In genomic region chr7:144028547-144028946, GRCh38 we compare ENCODE assay signal across 32 cellular contexts. TPM values are rescaled to one million over a fixed set of nuclear protein-coding genes. Genes with fewer than 3 reads are reported as not detected.
DNase-seq lines count a peak whose midpoint lies in the region; ATAC-seq, FAIRE-seq and TF ChIP-seq lines count a peak whose summit lies in the region.
"Had no signal": no experiment of that assay in that cellular context is flagged by ENCODE, and none has a peak within 500 bp of the region (broad histone marks: within the 10 kb centered on the region; RNA-seq: fewer than 3 reads in every experiment).

No MANE protein-coding gene starts in this region.

- no peak overlapping the region for H3K4me3 Mint-ChIP-seq in activated CD8-positive, alpha-beta memory T cell treated with anti-CD3 and anti-CD28 coated beads, Interleukin-2, amount 10 ng/mL, durations not matched to agents 7 days and 5 days
- no peak overlapping the region for H3K4me3 Mint-ChIP-seq in mesothelial cell of epicardium
- H3K4me3 Mint-ChIP-seq: CD14-positive monocyte; CD4-positive, alpha-beta memory T cell; CD4-positive, CD25-positive, alpha-beta regulatory T cell; CD8-positive, alpha-beta memory T cell had no signal

- TF ChIP-seq EP300 in HepG2 (IDR thresholded peaks at IDR 0.05; ENCODE audit: low read depth in 2 of 2, low read length in 2 of 2), result no peak
- no peak for TF ChIP-seq EP300 in HepG2 (CRISPR knock-in tag; IDR thresholded peaks at IDR 0.05; ENCODE audit: borderline replicate concordance)

- TF ChIP-seq CTCF in HepG2 (CRISPR knock-in tag; IDR thresholded peaks at IDR 0.05), result no peak
- TF ChIP-seq CTCF in right lobe of liver (IDR thresholded peaks at IDR 0.05), result no peak
- TF ChIP-seq CTCF in brain microvascular endothelial cell (IDR thresholded peaks at IDR 0.05; ENCODE audit: low read depth, low read length, missing control alignments), result no peak
- no peak for TF ChIP-seq CTCF in mesothelial cell of epicardium (IDR thresholded peaks at IDR 0.05; ENCODE audit: unreplicated experiment)

- no peak for ATAC-seq in HepG2
- ATAC-seq in right lobe of liver, result no peak
- no peak for ATAC-seq in activated CD8-positive, alpha-beta memory T cell treated with anti-CD3 and anti-CD28 coated beads, Interleukin-2, amount 10 ng/mL, durations not matched to agents 7 days and 5 days
- no peak for ATAC-seq in GM21529 (IDR thresholded peaks at IDR 0.05; ENCODE audit: unreplicated experiment)

- intact Hi-C loops in HepG2 (cut with micrococcal nuclease; ENCODE audit: unreplicated experiment), result no loop called here
- intact Hi-C loops in right lobe of liver (cut with DNase I), result no loop called here

- no peak overlapping the region for H3K9ac ChIP-seq in HepG2 (ENCODE audit: insufficient read depth, low read depth, low read length)
- H3K9ac ChIP-seq: BLaER1 had no signal

- no peak overlapping the region for H3K4me2 ChIP-seq in HepG2 (ENCODE audit: low read depth, low read length)
- H3K4me2 ChIP-seq: BLaER1 had no signal

- H3K9me3 ChIP-seq in HepG2 (ENCODE audit: low read length) (no peaks in the 10 kb centered on the region), right lobe of liver (no peaks in the 10 kb centered on the region)
- H3K9me3 ChIP-seq: BE2C, BLaER1 had no signal

- H3K36me3 ChIP-seq in HepG2 (replicated peaks in 1 of 2; ENCODE audit: control insufficient read depth in 1 of 2, insufficient read depth in 2 of 2, low read length in 2 of 2), result no peaks in the 10 kb centered on the region
- no peaks in the 10 kb centered on the region for H3K36me3 ChIP-seq in right lobe of liver
- no peaks in the 10 kb centered on the region for H3K36me3 ChIP-seq in brain microvascular endothelial cell (replicated peaks)
- H3K36me3 ChIP-seq: BE2C, BLaER1 had no signal

- no peak overlapping the region for H3K27ac ChIP-seq in HepG2 (ENCODE audit: extremely low read length, insufficient read depth, low read length)
- H3K27ac ChIP-seq in right lobe of liver, result no peak overlapping the region
- peak overlapping the region; percentile 56 for H3K27ac ChIP-seq in brain microvascular endothelial cell
- H3K27ac ChIP-seq: BLaER1 had no signal

- no peaks in the 10 kb centered on the region for H3K4me1 Mint-ChIP-seq in activated CD8-positive, alpha-beta memory T cell treated with anti-CD3 and anti-CD28 coated beads, Interleukin-2, amount 10 ng/mL, durations not matched to agents 7 days and 5 days
- H3K4me1 Mint-ChIP-seq in mesothelial cell of epicardium, result peaks cover 19% of the 10 kb centered on the region
- H3K4me1 Mint-ChIP-seq: CD4-positive, alpha-beta memory T cell; CD4-positive, CD25-positive, alpha-beta regulatory T cell; CD8-positive, alpha-beta memory T cell had no signal

- H3K4me3 ChIP-seq in HepG2 (replicated peaks in 1 of 3; ENCODE audit: insufficient read depth in 1 of 3, low read depth in 2 of 3, low read length in 3 of 3), result no peak overlapping the region
- no peak overlapping the region for H3K4me3 ChIP-seq in right lobe of liver
- no peak overlapping the region for H3K4me3 ChIP-seq in brain microvascular endothelial cell (ENCODE audit: low read depth, low read length)
- H3K4me3 ChIP-seq: BLaER1, GM12878 had no signal

- no TSS peak for BruUV-seq in HepG2 (replicated peaks; lab: Mats Ljungman, UMichigan)

- H3K27me3 ChIP-seq in HepG2 (ENCODE audit: control insufficient read depth in 1 of 2, insufficient read depth in 2 of 2, low read length in 2 of 2) (no peaks in the 10 kb centered on the region), right lobe of liver (peaks cover 0 to 2% of the 10 kb centered on the region in 2 donors), brain microvascular endothelial cell (replicated peaks) (no peaks in the 10 kb centered on the region)
- H3K27me3 ChIP-seq: BE2C, BLaER1 had no signal

- in situ Hi-C loops in HepG2 (cut with HindIII; ENCODE audit: extremely low pct_ligation_motif_present, low pct_unique_long_range_greater_than_20kb) (no loop called here), brain microvascular endothelial cell (cut with HindIII; ENCODE audit: low pct_ligation_motif_present, low sequenced_read_pairs) (no loop called here)

- TF ChIP-seq POLR2A in HepG2 (IDR thresholded peaks at IDR 0.05; ENCODE audit: insufficient read depth in 1 of 2, low read depth in 2 of 2, low read length in 2 of 2) (no peak), right lobe of liver (IDR thresholded peaks at IDR 0.05) (no peak)

- POLR2A ChIA-PET in HepG2 (lab: Yijun Ruan, JAX), result no interaction called here

- H2AFZ ChIP-seq in HepG2 (ENCODE audit: low read length), result no peak overlapping the region

- 24% methylated on average over 3 of the region's 3 CpGs for WGBS in HepG2 (ENCODE audit: low lambda C conversion rate)
- WGBS in right lobe of liver (ENCODE audit: insufficient coverage, low coverage, low lambda C conversion rate, missing lambda C conversion rate), result 90% methylated on average over 3 of the region's 3 CpGs

- no peaks in the 10 kb centered on the region for H3K36me3 Mint-ChIP-seq in activated CD8-positive, alpha-beta memory T cell treated with anti-CD3 and anti-CD28 coated beads, Interleukin-2, amount 10 ng/mL, durations not matched to agents 7 days and 5 days
- H3K36me3 Mint-ChIP-seq in mesothelial cell of epicardium, result no peaks in the 10 kb centered on the region
- H3K36me3 Mint-ChIP-seq: CD14-positive monocyte; CD4-positive, alpha-beta memory T cell; CD4-positive, CD25-positive, alpha-beta regulatory T cell; CD8-positive, alpha-beta memory T cell had no signal

- H3K4me1 ChIP-seq in HepG2 (ENCODE audit: insufficient read depth, low read length), result peaks cover 10% of the 10 kb centered on the region; the same call in 1 of the 2 replicates
- no peaks in the 10 kb centered on the region for H3K4me1 ChIP-seq in right lobe of liver
- H3K4me1 ChIP-seq: BE2C, BLaER1 had no signal

- H3K27ac Mint-ChIP-seq in activated CD8-positive, alpha-beta memory T cell treated with anti-CD3 and anti-CD28 coated beads, Interleukin-2, amount 10 ng/mL, durations not matched to agents 7 days and 5 days, result no peak overlapping the region
- no peak overlapping the region for H3K27ac Mint-ChIP-seq in mesothelial cell of epicardium
- H3K27ac Mint-ChIP-seq: CD4-positive, alpha-beta memory T cell; CD4-positive, CD25-positive, alpha-beta regulatory T cell; CD8-positive, alpha-beta memory T cell had no signal

- TF ChIP-seq RAD21 in HepG2 (CRISPR knock-in tag; IDR thresholded peaks at IDR 0.05), result no peak

- H3K79me2 ChIP-seq in HepG2 (ENCODE audit: insufficient read depth, low read length), result no peaks in the 10 kb centered on the region

- CTCF ChIA-PET in HepG2 (lab: Yijun Ruan, JAX; ENCODE audit: low intra/inter-chr PET ratio, low total read pairs), result no interaction called here
- CTCF ChIA-PET in activated CD8-positive, alpha-beta memory T cell treated with anti-CD3 and anti-CD28 coated beads, Interleukin-2, amount 10 ng/mL, durations not matched to agents 7 days and 5 days (lab: Charles Lee), result no interaction called here

- no peaks in the 10 kb centered on the region for H4K20me1 ChIP-seq in HepG2 (ENCODE audit: insufficient read depth, low read length)
- H4K20me1 ChIP-seq: BLaER1 had no signal

- peaks cover 19% of the 10 kb centered on the region for H3K27me3 Mint-ChIP-seq in activated CD8-positive, alpha-beta memory T cell treated with anti-CD3 and anti-CD28 coated beads, Interleukin-2, amount 10 ng/mL, durations not matched to agents 7 days and 5 days
- no peaks in the 10 kb centered on the region for H3K27me3 Mint-ChIP-seq in mesothelial cell of epicardium (ENCODE audit: low read depth)

- H3K9me3 Mint-ChIP-seq in activated CD8-positive, alpha-beta memory T cell treated with anti-CD3 and anti-CD28 coated beads, Interleukin-2, amount 10 ng/mL, durations not matched to agents 7 days and 5 days (ENCODE audit: low read depth), result no peaks in the 10 kb centered on the region
- no peaks in the 10 kb centered on the region for H3K9me3 Mint-ChIP-seq in mesothelial cell of epicardium
- H3K9me3 Mint-ChIP-seq: CD14-positive monocyte; CD4-positive, alpha-beta memory T cell; CD4-positive, CD25-positive, alpha-beta regulatory T cell; CD8-positive, alpha-beta memory T cell had no signal

- FAIRE-seq in HepG2 (lab: Jason Lieb, UNC) (no peak), RCC 7860 (lab: Jason Lieb, UNC) (peak; percentile 30)
- FAIRE-seq: A204.1, GM12878, GM12892, GM18507 had no signal

- DNase-seq in HepG2 (ENCODE audit: low spot score) (no peak), right lobe of liver (no peak), RCC 7860 (ENCODE audit: low spot score) (no peak), brain microvascular endothelial cell (no peak), mesothelial cell of epicardium (ENCODE audit: low spot score in 2 of 2, unreplicated experiment in 2 of 2) (no peak)
- DNase-seq in activated CD8-positive, alpha-beta memory T cell treated with anti-CD3 and anti-CD28 coated beads, Interleukin-2, amount 10 ng/mL, durations not matched to agents 7 days and 5 days, result no peak
- DNase-seq: 8988T; ACHN; BE2C; C1 segment of cervical spinal cord; CD4-positive, alpha-beta memory T cell; CD4-positive, CD25-positive, alpha-beta regulatory T cell; CD8-positive, alpha-beta memory T cell; COR-L47; DMS 273 treated with DMSO at 0.1 percent for 48 hours; DMS153; DMS53; DMS79; DND-41; EL; GDM1 had no signal

RNA-seq across cellular contexts. Expression of gene OR2A5, which starts 20.2 kb away (rescaled TPM):
- total RNA-seq in HepG2 (2016; rRNA removed; fragmentation: Illumina TruSeq; extraction: Trizol) (not detected in 2 replicates), right lobe of liver (not detected), mesothelial cell of epicardium (not detected in 3 replicates)
- total RNA-seq in HepG2 (2016; cell fraction: cytosol; rRNA removed; fragmentation: Illumina TruSeq; extraction: Trizol; ENCODE audit: low read depth), result not detected in 2 replicates
- total RNA-seq in HepG2 (2016; cell fraction: insoluble cytoplasmic fraction; rRNA removed; fragmentation: Illumina TruSeq; extraction: Trizol), result not detected in 2 replicates
- total RNA-seq in HepG2 (2016; cell fraction: membrane; rRNA removed; fragmentation: Illumina TruSeq; extraction: Trizol), result not detected in 2 replicates
- total RNA-seq in HepG2 (2016; cell fraction: nucleus; rRNA removed; fragmentation: Illumina TruSeq; extraction: Trizol), result 0.06 TPM in 1 of 2 replicates, not detected in the other
- polyA plus RNA-seq in HepG2 (2011; rRNA removed), result not detected in 2 replicates
- polyA plus RNA-seq in HepG2 (2011; cell fraction: cytosol; rRNA removed), result not detected in 2 replicates
- 0.05 TPM in 1 of 2 replicates, not detected in the other for polyA plus RNA-seq in HepG2 (2011; cell fraction: nucleus; rRNA removed)
- polyA plus RNA-seq in HepG2 (2012), result 0.05 TPM in 1 of 2 replicates, not detected in the other
- not detected in 2 replicates for polyA plus RNA-seq in HepG2 (2016; cell fraction: cytosol; fragmentation: Illumina TruSeq; extraction: Trizol; ENCODE audit: low read depth)
- not detected in 2 replicates for polyA plus RNA-seq in HepG2 (2016; cell fraction: insoluble cytoplasmic fraction; fragmentation: Illumina TruSeq; extraction: Trizol; ENCODE audit: low read depth)
- not detected in 2 replicates for polyA plus RNA-seq in HepG2 (2016; cell fraction: membrane; fragmentation: Illumina TruSeq; extraction: Trizol; ENCODE audit: low read depth)
- not detected in 2 replicates for polyA plus RNA-seq in HepG2 (2016; cell fraction: nucleus; fragmentation: Illumina TruSeq; extraction: Trizol; ENCODE audit: insufficient read depth, low read depth)
- polyA minus RNA-seq in HepG2 (2011; rRNA and poly(A)+ RNA removed; ENCODE audit: low replicate concordance), result not detected in 2 replicates
- not detected in 2 replicates for polyA minus RNA-seq in HepG2 (2011; cell fraction: cytosol; rRNA and poly(A)+ RNA removed)
- polyA minus RNA-seq in HepG2 (2011; cell fraction: nucleus; rRNA and poly(A)+ RNA removed), result 0.12 and 0.13 TPM in 2 replicates
- not detected for total RNA-seq in activated CD8-positive, alpha-beta memory T cell treated with anti-CD3 and anti-CD28 coated beads, Interleukin-2, amount 10 ng/mL, durations not matched to agents 7 days and 5 days
- total RNA-seq: A673; CD4-positive, alpha-beta memory T cell; CD4-positive, CD25-positive, alpha-beta regulatory T cell; CD8-positive, alpha-beta memory T cell; Daoy; G401; GM12878 had no signal
- polyA plus RNA-seq: AG04450; CD14-positive monocyte; CD4-positive, alpha-beta memory T cell; CD4-positive, CD25-positive, alpha-beta regulatory T cell; CD8-positive, alpha-beta memory T cell had no signal

RNA-seq across cellular contexts. Expression of gene OR6B1, which starts 28.4 kb away (rescaled TPM):
- not detected in 2 replicates for total RNA-seq in HepG2 (2016; rRNA removed; fragmentation: Illumina TruSeq; extraction: Trizol)
- total RNA-seq in HepG2 (2016; cell fraction: cytosol; rRNA removed; fragmentation: Illumina TruSeq; extraction: Trizol; ENCODE audit: low read depth), result not detected in 2 replicates
- total RNA-seq in HepG2 (2016; cell fraction: insoluble cytoplasmic fraction; rRNA removed; fragmentation: Illumina TruSeq; extraction: Trizol), result 0.03 and 0.06 TPM in 2 replicates
- total RNA-seq in HepG2 (2016; cell fraction: membrane; rRNA removed; fragmentation: Illumina TruSeq; extraction: Trizol), result not detected in 2 replicates
- total RNA-seq in HepG2 (2016; cell fraction: nucleus; rRNA removed; fragmentation: Illumina TruSeq; extraction: Trizol), result 0.16 and 0.22 TPM in 2 replicates
- polyA plus RNA-seq in HepG2 (2011; rRNA removed), result 0.18 TPM in 2 replicates
- polyA plus RNA-seq in HepG2 (2011; cell fraction: cytosol; rRNA removed), result 0.11 and 0.12 TPM in 2 replicates
- polyA plus RNA-seq in HepG2 (2011; cell fraction: nucleus; rRNA removed), result 0.71 and 0.73 TPM in 2 replicates
- 0.08 TPM in 1 of 2 replicates, not detected in the other for polyA plus RNA-seq in HepG2 (2012)
- polyA plus RNA-seq in HepG2 (2016; cell fraction: cytosol; fragmentation: Illumina TruSeq; extraction: Trizol; ENCODE audit: low read depth), result not detected in 2 replicates
- polyA plus RNA-seq in HepG2 (2016; cell fraction: insoluble cytoplasmic fraction; fragmentation: Illumina TruSeq; extraction: Trizol; ENCODE audit: low read depth), result 0.04 TPM in 1 of 2 replicates, not detected in the other
- polyA plus RNA-seq in HepG2 (2016; cell fraction: membrane; fragmentation: Illumina TruSeq; extraction: Trizol; ENCODE audit: low read depth), result not detected in 2 replicates
- 0.33 TPM in 2 replicates for polyA plus RNA-seq in HepG2 (2016; cell fraction: nucleus; fragmentation: Illumina TruSeq; extraction: Trizol; ENCODE audit: insufficient read depth, low read depth)
- polyA minus RNA-seq in HepG2 (2011; rRNA and poly(A)+ RNA removed; ENCODE audit: low replicate concordance), result 2.2 TPM in 1 of 2 replicates, not detected in the other
- polyA minus RNA-seq in HepG2 (2011; cell fraction: cytosol; rRNA and poly(A)+ RNA removed), result not detected in 2 replicates
- 1.0 and 1.2 TPM in 2 replicates for polyA minus RNA-seq in HepG2 (2011; cell fraction: nucleus; rRNA and poly(A)+ RNA removed)
- not detected for total RNA-seq in right lobe of liver
- total RNA-seq in activated CD8-positive, alpha-beta memory T cell treated with anti-CD3 and anti-CD28 coated beads, Interleukin-2, amount 10 ng/mL, durations not matched to agents 7 days and 5 days, result not detected
- total RNA-seq in mesothelial cell of epicardium, result not detected in 3 replicates
- total RNA-seq: A673; CD4-positive, alpha-beta memory T cell; CD4-positive, CD25-positive, alpha-beta regulatory T cell; CD8-positive, alpha-beta memory T cell; Daoy; G401; GM12878 had no signal
- polyA plus RNA-seq: AG04450; CD14-positive monocyte; CD4-positive, alpha-beta memory T cell; CD4-positive, CD25-positive, alpha-beta regulatory T cell; CD8-positive, alpha-beta memory T cell; GM12878 had no signal

RNA-seq across cellular contexts. Expression of gene OR2A25, which starts 41.1 kb away (rescaled TPM):
- total RNA-seq in HepG2 (2016; rRNA removed; fragmentation: Illumina TruSeq; extraction: Trizol) (not detected in 2 replicates), right lobe of liver (not detected), mesothelial cell of epicardium (not detected in 3 replicates)
- not detected in 2 replicates for total RNA-seq in HepG2 (2016; cell fraction: cytosol; rRNA removed; fragmentation: Illumina TruSeq; extraction: Trizol; ENCODE audit: low read depth)
- not detected in 2 replicates for total RNA-seq in HepG2 (2016; cell fraction: insoluble cytoplasmic fraction; rRNA removed; fragmentation: Illumina TruSeq; extraction: Trizol)
- not detected in 2 replicates for total RNA-seq in HepG2 (2016; cell fraction: membrane; rRNA removed; fragmentation: Illumina TruSeq; extraction: Trizol)
- not detected in 2 replicates for total RNA-seq in HepG2 (2016; cell fraction: nucleus; rRNA removed; fragmentation: Illumina TruSeq; extraction: Trizol)
- polyA plus RNA-seq in HepG2 (2011; rRNA removed), result 0.07 TPM in 1 of 2 replicates, not detected in the other
- polyA plus RNA-seq in HepG2 (2011; cell fraction: cytosol; rRNA removed), result not detected in 2 replicates
- polyA plus RNA-seq in HepG2 (2011; cell fraction: nucleus; rRNA removed), result not detected in 2 replicates
- polyA plus RNA-seq in HepG2 (2012), result not detected in 2 replicates
- polyA plus RNA-seq in HepG2 (2016; cell fraction: cytosol; fragmentation: Illumina TruSeq; extraction: Trizol; ENCODE audit: low read depth), result not detected in 2 replicates
- polyA plus RNA-seq in HepG2 (2016; cell fraction: insoluble cytoplasmic fraction; fragmentation: Illumina TruSeq; extraction: Trizol; ENCODE audit: low read depth), result not detected in 2 replicates
- polyA plus RNA-seq in HepG2 (2016; cell fraction: membrane; fragmentation: Illumina TruSeq; extraction: Trizol; ENCODE audit: low read depth), result not detected in 2 replicates
- not detected in 2 replicates for polyA plus RNA-seq in HepG2 (2016; cell fraction: nucleus; fragmentation: Illumina TruSeq; extraction: Trizol; ENCODE audit: insufficient read depth, low read depth)
- polyA minus RNA-seq in HepG2 (2011; rRNA and poly(A)+ RNA removed; ENCODE audit: low replicate concordance), result 0.40 TPM in 1 of 2 replicates, not detected in the other
- not detected in 2 replicates for polyA minus RNA-seq in HepG2 (2011; cell fraction: cytosol; rRNA and poly(A)+ RNA removed)
- polyA minus RNA-seq in HepG2 (2011; cell fraction: nucleus; rRNA and poly(A)+ RNA removed), result not detected in 2 replicates
- total RNA-seq in activated CD8-positive, alpha-beta memory T cell treated with anti-CD3 and anti-CD28 coated beads, Interleukin-2, amount 10 ng/mL, durations not matched to agents 7 days and 5 days, result not detected
- total RNA-seq: A673; CD4-positive, alpha-beta memory T cell; CD4-positive, CD25-positive, alpha-beta regulatory T cell; CD8-positive, alpha-beta memory T cell; Daoy; G401; GM12878 had no signal
- polyA plus RNA-seq: AG04450; CD14-positive monocyte; CD4-positive, alpha-beta memory T cell; CD4-positive, CD25-positive, alpha-beta regulatory T cell; CD8-positive, alpha-beta memory T cell; GM12878 had no signal

RNA-seq across cellular contexts. Expression of gene OR2A12, which starts 57.5 kb away (rescaled TPM):
- total RNA-seq in HepG2 (2016; rRNA removed; fragmentation: Illumina TruSeq; extraction: Trizol) (not detected in 2 replicates), right lobe of liver (not detected), mesothelial cell of epicardium (not detected in 3 replicates)
- not detected in 2 replicates for total RNA-seq in HepG2 (2016; cell fraction: cytosol; rRNA removed; fragmentation: Illumina TruSeq; extraction: Trizol; ENCODE audit: low read depth)
- total RNA-seq in HepG2 (2016; cell fraction: insoluble cytoplasmic fraction; rRNA removed; fragmentation: Illumina TruSeq; extraction: Trizol), result not detected in 2 replicates
- total RNA-seq in HepG2 (2016; cell fraction: membrane; rRNA removed; fragmentation: Illumina TruSeq; extraction: Trizol), result not detected in 2 replicates
- total RNA-seq in HepG2 (2016; cell fraction: nucleus; rRNA removed; fragmentation: Illumina TruSeq; extraction: Trizol), result not detected in 2 replicates
- polyA plus RNA-seq in HepG2 (2011; rRNA removed), result 0.18 TPM in 1 of 2 replicates, not detected in the other
- polyA plus RNA-seq in HepG2 (2011; cell fraction: cytosol; rRNA removed), result 0.04 TPM in 1 of 2 replicates, not detected in the other
- not detected in 2 replicates for polyA plus RNA-seq in HepG2 (2011; cell fraction: nucleus; rRNA removed)
- not detected in 2 replicates for polyA plus RNA-seq in HepG2 (2012)
- polyA plus RNA-seq in HepG2 (2016; cell fraction: cytosol; fragmentation: Illumina TruSeq; extraction: Trizol; ENCODE audit: low read depth), result not detected in 2 replicates
- polyA plus RNA-seq in HepG2 (2016; cell fraction: insoluble cytoplasmic fraction; fragmentation: Illumina TruSeq; extraction: Trizol; ENCODE audit: low read depth), result not detected in 2 replicates
- polyA plus RNA-seq in HepG2 (2016; cell fraction: membrane; fragmentation: Illumina TruSeq; extraction: Trizol; ENCODE audit: low read depth), result not detected in 2 replicates
- not detected in 2 replicates for polyA plus RNA-seq in HepG2 (2016; cell fraction: nucleus; fragmentation: Illumina TruSeq; extraction: Trizol; ENCODE audit: insufficient read depth, low read depth)
- not detected in 2 replicates for polyA minus RNA-seq in HepG2 (2011; rRNA and poly(A)+ RNA removed; ENCODE audit: low replicate concordance)
- polyA minus RNA-seq in HepG2 (2011; cell fraction: cytosol; rRNA and poly(A)+ RNA removed), result not detected in 2 replicates
- not detected in 2 replicates for polyA minus RNA-seq in HepG2 (2011; cell fraction: nucleus; rRNA and poly(A)+ RNA removed)
- not detected for total RNA-seq in activated CD8-positive, alpha-beta memory T cell treated with anti-CD3 and anti-CD28 coated beads, Interleukin-2, amount 10 ng/mL, durations not matched to agents 7 days and 5 days
- total RNA-seq: A673; CD4-positive, alpha-beta memory T cell; CD4-positive, CD25-positive, alpha-beta regulatory T cell; CD8-positive, alpha-beta memory T cell; Daoy; G401; GM12878 had no signal
- polyA plus RNA-seq: AG04450; CD14-positive monocyte; CD4-positive, alpha-beta memory T cell; CD8-positive, alpha-beta memory T cell; GM12878 had no signal
